ENCODE assay signal across 1 cellular context in genomic region chr12:103780093-103780440, GRCh38.
TF ChIP-seq lines count a peak whose summit lies in the region.

No MANE protein-coding gene starts in this region.

TF ChIP-seq in GM23338, 12 proteins besides CTCF, POLR2A, EP300 and RAD21 (continued from another document):
- TF ChIP-seq REST (IDR thresholded peaks at IDR 0.05; ENCODE audit: unreplicated experiment): no peak
